13 cellular contexts compared by ENCODE assay signal in genomic region chr19:34225659-34226015, GRCh38. TPM values are rescaled to one million over a fixed set of nuclear protein-coding genes. Genes with fewer than 3 reads are reported as not detected.
DNase-seq lines count a peak whose midpoint lies in the region; ATAC-seq and TF ChIP-seq lines count a peak whose summit lies in the region.
"Had no signal": no experiment of that assay in that cellular context is flagged by ENCODE, and none has a peak within 500 bp of the region (broad histone marks: within the 10 kb centered on the region; RNA-seq: fewer than 3 reads in every experiment).

No MANE protein-coding gene starts in this region.

- peaks cover 9% of the 10 kb centered on the region for H3K4me1 ChIP-seq in CD8-positive, alpha-beta T cell (ENCODE audit: insufficient read depth, low read length)
- H3K4me1 ChIP-seq in HUES64 (ENCODE audit: insufficient read depth, low read length) (peaks cover 27% of the 10 kb centered on the region), adipocyte (ENCODE audit: control insufficient read depth, insufficient read depth, low read length) (peaks cover 43% of the 10 kb centered on the region)
- H3K4me1 ChIP-seq in naive thymus-derived CD4-positive, alpha-beta T cell (ENCODE audit: control insufficient read depth in 2 of 2, insufficient read depth in 2 of 2, low read length in 2 of 2): peaks cover 6 to 15% of the 10 kb centered on the region in 2 donors
- H3K4me1 ChIP-seq: parathyroid adenoma had no signal

- no peak for ATAC-seq in CD8-positive, alpha-beta T cell
- ATAC-seq in naive thymus-derived CD4-positive, alpha-beta T cell: no peak
- no peak for ATAC-seq in GM21528 (IDR thresholded peaks at IDR 0.05; ENCODE audit: low FRiP score, unreplicated experiment)
- ATAC-seq in HG02798 (IDR thresholded peaks at IDR 0.05; ENCODE audit: poor library complexity, unreplicated experiment): no peak
- ATAC-seq: heart left ventricle had no signal

- no peaks in the 10 kb centered on the region for H3K9me3 ChIP-seq in CD8-positive, alpha-beta T cell (ENCODE audit: low read length)
- H3K9me3 ChIP-seq in HUES64 (ENCODE audit: insufficient read depth, low read depth, low read length) (no peaks in the 10 kb centered on the region), adipocyte (ENCODE audit: control insufficient read depth, low read length) (no peaks in the 10 kb centered on the region)
- no peaks in the 10 kb centered on the region for H3K9me3 ChIP-seq in naive thymus-derived CD4-positive, alpha-beta T cell (ENCODE audit: control insufficient read depth in 2 of 3, low read length in 3 of 3)
- H3K9me3 ChIP-seq: heart left ventricle, spleen had no signal

- no peak overlapping the region for H3K4me3 Mint-ChIP-seq in CD8-positive, alpha-beta T cell
- H3K4me3 Mint-ChIP-seq in naive thymus-derived CD4-positive, alpha-beta T cell: peak overlapping the region in 1 of 10 donors; percentile 0

- intact Hi-C loops in CD8-positive, alpha-beta T cell (cut with DNase I, micrococcal nuclease): no loop called here
- intact Hi-C loops in naive thymus-derived CD4-positive, alpha-beta T cell (cut with micrococcal nuclease): no loop called here

- H3K9ac ChIP-seq in HUES64 (ENCODE audit: low read depth, low read length) (no peak overlapping the region), adipocyte (ENCODE audit: low read length) (no peak overlapping the region)
- H3K9ac ChIP-seq: parathyroid adenoma had no signal

- no peak for DNase-seq in CD8-positive, alpha-beta T cell
- no peak for DNase-seq in adipocyte (ENCODE audit: low read depth)
- DNase-seq in naive thymus-derived CD4-positive, alpha-beta T cell: no peak
- no peak for DNase-seq in NCI-H1930 (lab: John Stamatoyannopoulos, UW)
- DNase-seq: amniotic stem cell, heart left ventricle, NCI-H146, NCI-H446, spleen had no signal

- no peak overlapping the region for H3K4me3 ChIP-seq in CD8-positive, alpha-beta T cell (ENCODE audit: low read depth, low read length)
- H3K4me3 ChIP-seq in HUES64 (ENCODE audit: low read length) (no peak overlapping the region), adipocyte (ENCODE audit: low read length) (peak overlapping the region; percentile 7)
- no peak overlapping the region for H3K4me3 ChIP-seq in naive thymus-derived CD4-positive, alpha-beta T cell (ENCODE audit: low read length)
- H3K4me3 ChIP-seq: heart left ventricle, spleen had no signal

- peaks cover 84% of the 10 kb centered on the region for H3K36me3 Mint-ChIP-seq in CD8-positive, alpha-beta T cell
- H3K36me3 Mint-ChIP-seq in naive thymus-derived CD4-positive, alpha-beta T cell: peaks cover 18 to 71% (median 54%) of the 10 kb centered on the region in 5 donors

- no peaks in the 10 kb centered on the region for H3K9me3 Mint-ChIP-seq in CD8-positive, alpha-beta T cell
- H3K9me3 Mint-ChIP-seq in naive thymus-derived CD4-positive, alpha-beta T cell: no peaks in the 10 kb centered on the region

- peak overlapping the region; percentile 63 for H3K27ac Mint-ChIP-seq in CD8-positive, alpha-beta T cell
- H3K27ac Mint-ChIP-seq in naive thymus-derived CD4-positive, alpha-beta T cell: peak overlapping the region in 8 of 9 donors; percentile 14 to 59 (median 44)

- CTCF ChIA-PET in CD8-positive, alpha-beta T cell (lab: Charles Lee): no interaction called here
- CTCF ChIA-PET in naive thymus-derived CD4-positive, alpha-beta T cell (lab: Charles Lee): interaction anchor here (1.6 kb wide), 1 partner anchor 113 kb away, joined by 4 read pairs; no protein-coding TSS in a partner anchor

- no peaks in the 10 kb centered on the region for H3K27me3 ChIP-seq in CD8-positive, alpha-beta T cell (ENCODE audit: insufficient read depth, low read length)
- H3K27me3 ChIP-seq in HUES64 (ENCODE audit: insufficient read depth, low read length) (no peaks in the 10 kb centered on the region), adipocyte (replicated peaks; ENCODE audit: control insufficient read depth, insufficient read depth, low read length) (no peaks in the 10 kb centered on the region)
- H3K27me3 ChIP-seq in naive thymus-derived CD4-positive, alpha-beta T cell (ENCODE audit: control insufficient read depth in 2 of 2, insufficient read depth in 2 of 2, low read length in 2 of 2): no peaks in the 10 kb centered on the region
- H3K27me3 ChIP-seq: heart left ventricle, spleen had no signal

- POLR2A ChIA-PET in CD8-positive, alpha-beta T cell (lab: Charles Lee): interaction anchor here (0.6 to 1.5 kb wide), 2 partner anchors 44 to 156 kb away, joined by 3 to 5 read pairs; no protein-coding TSS in a partner anchor
- POLR2A ChIA-PET in naive thymus-derived CD4-positive, alpha-beta T cell (lab: Charles Lee): interaction anchor here (0.7 to 2.3 kb wide), 3 partner anchors 9 to 53 kb away, joined by 3 to 14 read pairs (median 4); partner anchors contain the start of gene LSM14A

- TF ChIP-seq CTCF in CD8-positive, alpha-beta T cell (IDR thresholded peaks at IDR 0.05): no peak

- H3K27me3 Mint-ChIP-seq in CD8-positive, alpha-beta T cell (ENCODE audit: low read depth): no peaks in the 10 kb centered on the region
- H3K27me3 Mint-ChIP-seq in naive thymus-derived CD4-positive, alpha-beta T cell: no peaks in the 10 kb centered on the region

- peaks cover 30% of the 10 kb centered on the region for H3K4me1 Mint-ChIP-seq in CD8-positive, alpha-beta T cell (ENCODE audit: low read depth)
- peaks cover 14 to 60% (median 40%) of the 10 kb centered on the region in 7 donors for H3K4me1 Mint-ChIP-seq in naive thymus-derived CD4-positive, alpha-beta T cell

- H3K36me3 ChIP-seq in CD8-positive, alpha-beta T cell (ENCODE audit: insufficient read depth, low read length): peaks cover 58% of the 10 kb centered on the region
- H3K36me3 ChIP-seq in HUES64 (ENCODE audit: insufficient read depth, low read length) (peaks cover 97% of the 10 kb centered on the region), adipocyte (ENCODE audit: control insufficient read depth, insufficient read depth, low read length, severe bottlenecking) (peaks cover 88% of the 10 kb centered on the region)
- peaks cover 19 to 98% (median 49%) of the 10 kb centered on the region in 3 experiments for H3K36me3 ChIP-seq in naive thymus-derived CD4-positive, alpha-beta T cell (ENCODE audit: control insufficient read depth in 2 of 3, insufficient read depth in 3 of 3, low read length in 3 of 3)

- H3K27ac ChIP-seq in CD8-positive, alpha-beta T cell (ENCODE audit: low read depth, low read length): no peak overlapping the region
- H3K27ac ChIP-seq in HUES64 (ENCODE audit: low read depth, low read length): peak overlapping the region; percentile 55
- no peak overlapping the region for H3K27ac ChIP-seq in naive thymus-derived CD4-positive, alpha-beta T cell (ENCODE audit: low read depth, low read length)
- H3K27ac ChIP-seq: parathyroid adenoma had no signal

RNA-seq across cellular contexts. Expression of gene GARRE1, which starts 28.7 kb away (rescaled TPM):
- 10 to 100 TPM; 27.5 to 31.0 TPM for total RNA-seq in CD8-positive, alpha-beta T cell
- polyA plus RNA-seq in HUES64 (2013, experiment 1 of 2): 11.5 TPM
- 12.6 TPM for polyA plus RNA-seq in HUES64 (2013, experiment 2 of 2)
- 10 to 100 TPM; 11.7 to 57.2 (median 38.0) TPM for total RNA-seq in naive thymus-derived CD4-positive, alpha-beta T cell
- polyA plus RNA-seq in naive thymus-derived CD4-positive, alpha-beta T cell: 1 to 10 TPM; 5.3 to 9.0 TPM

RNA-seq across cellular contexts. Expression of gene LSM14A, which starts 53.3 kb away (rescaled TPM):
- 100 to 1,000 TPM; 233 to 246 TPM for total RNA-seq in CD8-positive, alpha-beta T cell
- polyA plus RNA-seq in HUES64 (2013, experiment 1 of 2): 106 TPM
- polyA plus RNA-seq in HUES64 (2013, experiment 2 of 2): 128 TPM
- total RNA-seq in naive thymus-derived CD4-positive, alpha-beta T cell: 100 to 1,000 TPM; 124 to 189 (median 166) TPM
- polyA plus RNA-seq in naive thymus-derived CD4-positive, alpha-beta T cell: 100 to 1,000 TPM; 171 to 174 TPM
